ENCODE assay signal across 17 cellular contexts in the genomic region with DNA sequence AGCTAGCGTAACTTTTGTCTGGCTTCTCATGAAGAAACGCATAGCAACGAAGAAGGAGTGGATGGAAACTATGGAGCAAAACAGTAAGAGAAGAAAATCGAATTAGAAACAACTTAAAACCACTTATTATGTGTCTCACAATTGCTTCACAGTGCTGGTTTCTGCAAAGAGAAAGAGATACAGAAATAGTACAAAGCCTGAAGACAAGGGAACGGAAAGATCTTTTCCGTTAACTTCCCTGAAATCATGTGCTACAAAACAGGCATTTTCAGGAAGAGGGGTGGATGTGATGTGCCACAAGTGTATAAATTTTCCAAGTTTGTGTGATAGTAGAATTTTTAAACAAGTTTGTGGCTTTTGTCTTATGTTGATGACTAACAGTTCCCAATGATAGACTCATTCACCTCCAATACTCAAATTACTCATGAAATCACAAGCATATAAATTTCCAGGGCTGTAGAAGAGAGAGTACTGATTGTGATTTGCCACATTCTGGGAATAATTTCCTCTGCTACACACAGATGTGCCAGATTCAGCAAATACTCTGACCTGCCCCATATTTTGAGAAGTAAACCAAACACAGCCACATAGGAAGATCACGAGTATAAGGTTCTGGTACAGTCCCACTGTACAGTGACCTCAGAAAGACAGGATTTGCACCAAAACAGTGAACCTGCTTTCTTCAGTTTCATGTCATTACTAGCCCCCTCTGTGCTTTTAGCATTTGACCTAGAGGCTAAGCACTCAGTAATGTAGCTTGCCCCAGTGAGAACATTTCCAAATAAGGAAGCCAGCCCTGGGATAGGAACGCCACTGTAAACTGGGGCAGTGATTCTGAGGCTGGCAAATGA. TPM values are rescaled to one million over a fixed set of nuclear protein-coding genes. Genes with fewer than 3 reads are reported as not detected.
DNase-seq lines count a peak whose midpoint lies in the region; ATAC-seq and TF ChIP-seq lines count a peak whose summit lies in the region.
"Had no signal": no experiment of that assay in that cellular context is flagged by ENCODE, and none has a peak within 500 bp of the region (broad histone marks: within the 10 kb centered on the region; RNA-seq: fewer than 3 reads in every experiment).

No MANE protein-coding gene starts in this region.

- H4K20me1 ChIP-seq in OCI-LY7 (ENCODE audit: insufficient read depth, low read length): no peaks in the 10 kb centered on the region

- H3K36me3 ChIP-seq in lower lobe of right lung (no peaks in the 10 kb centered on the region), OCI-LY7 (ENCODE audit: insufficient read depth, low read length) (no peaks in the 10 kb centered on the region)

- no peaks in the 10 kb centered on the region for H3K9me3 Mint-ChIP-seq in activated CD4-positive, alpha-beta T cell treated with anti-CD3 and anti-CD28 coated beads for 36 hours (ENCODE audit: low read depth)
- H3K9me3 Mint-ChIP-seq in activated CD4-positive, alpha-beta T cell treated with anti-CD3 and anti-CD28 coated beads, Interleukin-2, amount 10 ng/mL, durations not matched to agents 24 days and 14 days: no peaks in the 10 kb centered on the region
- H3K9me3 Mint-ChIP-seq: activated B cell treated with CpG ODN at 0.5 μM for 24 hours had no signal

- POLR2A ChIA-PET in activated CD4-positive, alpha-beta T cell treated with anti-CD3 and anti-CD28 coated beads for 36 hours (lab: Charles Lee): no interaction called here
- POLR2A ChIA-PET in OCI-LY7 (lab: Charles Lee): no interaction called here

- no peaks in the 10 kb centered on the region for H3K9me2 ChIP-seq in OCI-LY7 (ENCODE audit: insufficient read depth, low read length)

- H3K4me3 ChIP-seq in choroid plexus epithelial cell (ENCODE audit: low read depth, low read length): no peak overlapping the region
- no peak overlapping the region for H3K4me3 ChIP-seq in lower lobe of right lung
- H3K4me3 ChIP-seq in OCI-LY7 (ENCODE audit: low read depth, low read length, poor library complexity, severe bottlenecking): no peak overlapping the region
- H3K4me3 ChIP-seq: hepatocyte had no signal

- peaks cover 12% of the 10 kb centered on the region for H3K27me3 Mint-ChIP-seq in activated CD4-positive, alpha-beta T cell treated with anti-CD3 and anti-CD28 coated beads for 36 hours
- H3K27me3 Mint-ChIP-seq in activated CD4-positive, alpha-beta T cell treated with anti-CD3 and anti-CD28 coated beads, Interleukin-2, amount 10 ng/mL, durations not matched to agents 24 days and 14 days: peaks cover 1% of the 10 kb centered on the region
- H3K27me3 Mint-ChIP-seq: activated B cell treated with CpG ODN at 0.5 μM for 24 hours, naive B cell had no signal

- H3K4me2 ChIP-seq in OCI-LY7 (ENCODE audit: low read length): no peak overlapping the region
- H3K4me2 ChIP-seq: hepatocyte had no signal

- intact Hi-C loops in activated CD4-positive, alpha-beta T cell treated with anti-CD3 and anti-CD28 coated beads for 36 hours (cut with DNase I, micrococcal nuclease): loop anchor here in 1 of 2 experiments (1.0 kb wide), 2 partner anchors 9 to 132 kb away; no protein-coding TSS in a partner anchor
- intact Hi-C loops in activated CD4-positive, alpha-beta T cell treated with anti-CD3 and anti-CD28 coated beads, Interleukin-2, amount 10 ng/mL, durations not matched to agents 24 days and 14 days (cut with micrococcal nuclease): loop anchor here (10.0 kb wide), 1 partner anchor 154 kb away; no protein-coding TSS in a partner anchor
- intact Hi-C loops in lower lobe of right lung (cut with DNase I): no loop called here
- intact Hi-C loops in OCI-LY7 (cut with micrococcal nuclease; ENCODE audit: unreplicated experiment): no loop called here

- H3K27ac ChIP-seq in lower lobe of right lung (no peak overlapping the region), OCI-LY7 (ENCODE audit: low read depth, low read length, poor library complexity, severe bottlenecking) (no peak overlapping the region)
- H3K27ac ChIP-seq: hepatocyte had no signal

- CTCF ChIA-PET in activated CD4-positive, alpha-beta T cell treated with anti-CD3 and anti-CD28 coated beads for 36 hours (lab: Charles Lee): no interaction called here
- CTCF ChIA-PET in OCI-LY7 (lab: Charles Lee; ENCODE audit: unreplicated experiment): no interaction called here

- no peak for TF ChIP-seq CTCF in choroid plexus epithelial cell (conservative IDR thresholded peaks at IDR 0.05; ENCODE audit: low read depth, low read length)
- no peak for TF ChIP-seq CTCF in lower lobe of right lung (IDR thresholded peaks at IDR 0.05)
- no peak for TF ChIP-seq CTCF in OCI-LY7 (conservative IDR thresholded peaks at IDR 0.05; ENCODE audit: low read length)

- no peak overlapping the region for H3K4me3 Mint-ChIP-seq in activated CD4-positive, alpha-beta T cell treated with anti-CD3 and anti-CD28 coated beads for 36 hours
- H3K4me3 Mint-ChIP-seq in activated CD4-positive, alpha-beta T cell treated with anti-CD3 and anti-CD28 coated beads, Interleukin-2, amount 10 ng/mL, durations not matched to agents 24 days and 14 days: no peak overlapping the region
- H3K4me3 Mint-ChIP-seq: activated B cell treated with CpG ODN at 0.5 μM for 24 hours, naive B cell had no signal

- H3K9me3 ChIP-seq in lower lobe of right lung: no peaks in the 10 kb centered on the region
- H3K9me3 ChIP-seq in OCI-LY7 (ENCODE audit: low read length): no peaks in the 10 kb centered on the region

- peak; percentile 65 for ATAC-seq in activated CD4-positive, alpha-beta T cell treated with anti-CD3 and anti-CD28 coated beads for 36 hours
- ATAC-seq in lower lobe of right lung (peak; percentile 49 to 59), SK-N-SH treated with all-trans-retinoic acid at 6 μM for 48 hours (no peak)
- ATAC-seq: Right ventricle myocardium inferior had no signal

- H3K4me1 ChIP-seq in lower lobe of right lung (peaks cover 5% of the 10 kb centered on the region), OCI-LY7 (ENCODE audit: insufficient read depth, low read length, poor library complexity, severe bottlenecking) (no peaks in the 10 kb centered on the region)

- no peak for DNase-seq in activated CD4-positive, alpha-beta T cell treated with anti-CD3 and anti-CD28 coated beads for 36 hours
- DNase-seq in activated CD4-positive, alpha-beta T cell treated with anti-CD3 and anti-CD28 coated beads, Interleukin-2, amount 10 ng/mL, durations not matched to agents 24 days and 14 days: no peak
- DNase-seq in choroid plexus epithelial cell (ENCODE audit: low read depth) (peak; percentile 21), lower lobe of right lung (no peak), superior temporal gyrus (ENCODE audit: extremely low spot score) (peak; percentile 12), OCI-LY7 (ENCODE audit: low spot score) (no peak), NCI-H510A (lab: John Stamatoyannopoulos, UW) (no peak)
- DNase-seq: activated B cell treated with CpG ODN at 0.5 μM for 24 hours; Calu3; Karpas-422; naive B cell; NCI-H226; stimulated activated CD4-positive, alpha-beta T cell treated with anti-CD3 and anti-CD28 coated beads, Interleukin-12 subunit alpha, Interleukin-12 subunit beta, amount 100 ng/mL, for 4 hours had no signal

- no peaks in the 10 kb centered on the region for H3K36me3 Mint-ChIP-seq in activated CD4-positive, alpha-beta T cell treated with anti-CD3 and anti-CD28 coated beads for 36 hours (ENCODE audit: low read depth)
- no peaks in the 10 kb centered on the region for H3K36me3 Mint-ChIP-seq in activated CD4-positive, alpha-beta T cell treated with anti-CD3 and anti-CD28 coated beads, Interleukin-2, amount 10 ng/mL, durations not matched to agents 24 days and 14 days (ENCODE audit: low read depth)
- H3K36me3 Mint-ChIP-seq: naive B cell had no signal

- no peak overlapping the region for H2AFZ ChIP-seq in OCI-LY7 (ENCODE audit: low read length)
- H2AFZ ChIP-seq: hepatocyte had no signal

- no peak overlapping the region for H3K27ac Mint-ChIP-seq in activated CD4-positive, alpha-beta T cell treated with anti-CD3 and anti-CD28 coated beads for 36 hours
- no peak overlapping the region for H3K27ac Mint-ChIP-seq in activated CD4-positive, alpha-beta T cell treated with anti-CD3 and anti-CD28 coated beads, Interleukin-2, amount 10 ng/mL, durations not matched to agents 24 days and 14 days
- H3K27ac Mint-ChIP-seq: activated B cell treated with CpG ODN at 0.5 μM for 24 hours, naive B cell had no signal

- H3K27me3 ChIP-seq in lower lobe of right lung (ENCODE audit: low read depth): no peaks in the 10 kb centered on the region
- H3K27me3 ChIP-seq: hepatocyte had no signal

- H3K4me1 Mint-ChIP-seq in activated CD4-positive, alpha-beta T cell treated with anti-CD3 and anti-CD28 coated beads for 36 hours: peaks cover 15% of the 10 kb centered on the region
- peaks cover 2% of the 10 kb centered on the region for H3K4me1 Mint-ChIP-seq in activated CD4-positive, alpha-beta T cell treated with anti-CD3 and anti-CD28 coated beads, Interleukin-2, amount 10 ng/mL, durations not matched to agents 24 days and 14 days
- H3K4me1 Mint-ChIP-seq: activated B cell treated with CpG ODN at 0.5 μM for 24 hours, naive B cell had no signal

- no peaks in the 10 kb centered on the region for H3K79me2 ChIP-seq in OCI-LY7 (ENCODE audit: insufficient read depth, low read depth, low read length)
- H3K79me2 ChIP-seq: hepatocyte had no signal

- BruUV-seq in OCI-LY7 (replicated peaks; lab: Mats Ljungman, UMichigan): no TSS peak

TF ChIP-seq in SK-N-SH treated with all-trans-retinoic acid at 6 μM for 48 hours, 23 proteins besides CTCF, POLR2A, EP300 and RAD21 (continues in another document):
- TF ChIP-seq TOX (CRISPR knock-in tag; IDR thresholded peaks at IDR 0.05; ENCODE audit: borderline replicate concordance) (no peak), GLIS3 (CRISPR knock-in tag; IDR thresholded peaks at IDR 0.05) (no peak)
- TF ChIP-seq, protein P1, sequence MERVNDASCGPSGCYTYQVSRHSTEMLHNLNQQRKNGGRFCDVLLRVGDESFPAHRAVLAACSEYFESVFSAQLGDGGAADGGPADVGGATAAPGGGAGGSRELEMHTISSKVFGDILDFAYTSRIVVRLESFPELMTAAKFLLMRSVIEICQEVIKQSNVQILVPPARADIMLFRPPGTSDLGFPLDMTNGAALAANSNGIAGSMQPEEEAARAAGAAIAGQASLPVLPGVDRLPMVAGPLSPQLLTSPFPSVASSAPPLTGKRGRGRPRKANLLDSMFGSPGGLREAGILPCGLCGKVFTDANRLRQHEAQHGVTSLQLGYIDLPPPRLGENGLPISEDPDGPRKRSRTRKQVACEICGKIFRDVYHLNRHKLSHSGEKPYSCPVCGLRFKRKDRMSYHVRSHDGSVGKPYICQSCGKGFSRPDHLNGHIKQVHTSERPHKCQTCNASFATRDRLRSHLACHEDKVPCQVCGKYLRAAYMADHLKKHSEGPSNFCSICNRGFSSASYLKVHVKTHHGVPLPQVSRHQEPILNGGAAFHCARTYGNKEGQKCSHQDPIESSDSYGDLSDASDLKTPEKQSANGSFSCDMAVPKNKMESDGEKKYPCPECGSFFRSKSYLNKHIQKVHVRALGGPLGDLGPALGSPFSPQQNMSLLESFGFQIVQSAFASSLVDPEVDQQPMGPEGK (CRISPR knock-in tag; IDR thresholded peaks at IDR 0.05; ENCODE audit: borderline replicate concordance): no peak

RNA-seq across cellular contexts. Expression of gene PPFIA2, which starts 41.4 kb away (rescaled TPM):
- total RNA-seq in activated CD4-positive, alpha-beta T cell treated with anti-CD3 and anti-CD28 coated beads for 36 hours: not detected
- total RNA-seq in activated CD4-positive, alpha-beta T cell treated with anti-CD3 and anti-CD28 coated beads, Interleukin-2, amount 10 ng/mL, durations not matched to agents 24 days and 14 days: not detected in 2 replicates
- 0.83 TPM for total RNA-seq in lower lobe of right lung
- not detected in 2 replicates for total RNA-seq in OCI-LY7 (2014; rRNA removed; shearing (Covaris generic))
- not detected in 2 replicates for total RNA-seq in OCI-LY7 (2022)
- total RNA-seq: activated B cell treated with CpG ODN at 0.5 μM for 24 hours, dermis microvascular lymphatic vessel endothelial cell had no signal

Comparison
In these comparisons a context has a peak if more than half of its experiments do, and no peak if none do; other contexts are left out.
1. DNase-seq: peak in choroid plexus epithelial cell (single experiment) and superior temporal gyrus (single experiment); none in activated CD4-positive, alpha-beta T cell treated with anti-CD3 and anti-CD28 coated beads for 36 hours (single experiment), activated CD4-positive, alpha-beta T cell treated with anti-CD3 and anti-CD28 coated beads, Interleukin-2, amount 10 ng/mL, durations not matched to agents 24 days and 14 days (single experiment), lower lobe of right lung (single experiment), OCI-LY7 (single experiment) and NCI-H510A (single experiment).